ENCODE assay signal across 9 cellular contexts in genomic region chr20:31678389-31679356, GRCh38. TPM values are rescaled to one million over a fixed set of nuclear protein-coding genes. Genes with fewer than 3 reads are reported as not detected.
A peak's percentile ranks its signal among the peaks of the same experiment; 100 is the strongest.
DNase-seq lines count a peak whose midpoint lies in the region; ATAC-seq, FAIRE-seq and TF ChIP-seq lines count a peak whose summit lies in the region.
"Had no signal": no experiment of that assay in that cellular context is flagged by ENCODE, and none has a peak within 500 bp of the region (broad histone marks: within the 10 kb centered on the region; RNA-seq: fewer than 3 reads in every experiment).

No MANE protein-coding gene starts in this region.

- WGBS in H1 (ENCODE audit: extremely low coverage in 1 of 2, insufficient coverage in 1 of 2, insufficient read length in 1 of 2, insufficient replicate concordance in 2 of 2, low coverage in 1 of 2, low lambda C conversion rate in 2 of 2, missing lambda C conversion rate in 1 of 2), 2 experiments, result 90% methylated on average over 9 of the region's 9 CpGs; no CpG with 5 or more reads in 1 of the 2 experiments
- 46 to 62% (median 46%) methylated on average over 9 of the region's 9 CpGs for WGBS in ovary, 3 donors

- H4K5ac ChIP-seq in H1 (ENCODE audit: insufficient read length, low read depth, low read length), result no peak overlapping the region

- no peaks in the 10 kb centered on the region for H3K23me2 ChIP-seq in H1 (ENCODE audit: low read depth, low read length)

- peaks cover 0 to 11% of the 10 kb centered on the region in 2 experiments; a peak in 2 of 4 replicates for H3K79me2 ChIP-seq in H1 (ENCODE audit: control insufficient read depth in 1 of 2, insufficient read depth in 2 of 2, low read length in 2 of 2)

- no peak for ATAC-seq in GM18502 (IDR thresholded peaks at IDR 0.05; ENCODE audit: poor library complexity, unreplicated experiment)

- DNase-seq in EH (ENCODE audit: low read depth) (peak; percentile 67), SJCRH30 (peak; percentile 77 to 82), H1 (ENCODE audit: low read depth in 1 of 2, low spot score in 2 of 2) (no peak), ovary (peak in 3 of 5 donors; percentile 34 to 79 (median 66)), Peyer's patch (no peak), C1 segment of cervical spinal cord (lab: John Stamatoyannopoulos, UW) (no peak), NCI-H146 (lab: John Stamatoyannopoulos, UW) (no peak)

- H3K27me3 ChIP-seq in SJCRH30, result no peaks in the 10 kb centered on the region
- H3K27me3 ChIP-seq in H1 (replicated peaks in 1 of 4; ENCODE audit: control insufficient read depth in 3 of 4, extremely low read depth in 1 of 4, insufficient read depth in 3 of 4, low read length in 3 of 4), result no peaks in the 10 kb centered on the region
- no peaks in the 10 kb centered on the region for H3K27me3 ChIP-seq in ovary
- no peaks in the 10 kb centered on the region for H3K27me3 ChIP-seq in Peyer's patch

- H2AK5ac ChIP-seq in H1 (ENCODE audit: low read depth, low read length), result no peak overlapping the region

- intact Hi-C loops in ovary (cut with DNase I), result no loop called here

- no peak overlapping the region; the same call in none of the 2 replicates for H2BK20ac ChIP-seq in H1 (ENCODE audit: low read length)

- peaks cover 8% of the 10 kb centered on the region; the same call in 1 of the 2 replicates for H3K79me1 ChIP-seq in H1 (ENCODE audit: low read depth, low read length)

- no peak overlapping the region for H3K14ac ChIP-seq in H1 (ENCODE audit: insufficient read length)

- no peak overlapping the region for H4K8ac ChIP-seq in H1 (ENCODE audit: extremely low read depth, insufficient read depth, low read length)

- TF ChIP-seq EP300 in H1 (IDR thresholded peaks at IDR 0.05; ENCODE audit: borderline replicate concordance in 1 of 2, low read depth in 2 of 2, low read length in 2 of 2), result no peak
- no peak for TF ChIP-seq EP300 in ovary (IDR thresholded peaks at IDR 0.05)

- peaks cover 60% of the 10 kb centered on the region for H3K4me1 ChIP-seq in SJCRH30
- peaks cover 3 to 7% (median 6%) of the 10 kb centered on the region in 4 experiments; a peak in 6 of 7 replicates for H3K4me1 ChIP-seq in H1 (replicated peaks in 1 of 4; ENCODE audit: control insufficient read depth in 3 of 4, insufficient read depth in 4 of 4, low read length in 3 of 4)
- peaks cover 35% of the 10 kb centered on the region for H3K4me1 ChIP-seq in ovary (ENCODE audit: insufficient read depth)
- peaks cover 0 to 53% (median 8%) of the 10 kb centered on the region in 4 donors for H3K4me1 ChIP-seq in Peyer's patch

- peaks cover 3% of the 10 kb centered on the region; the same call in 1 of the 2 replicates for H3K36me3 ChIP-seq in SJCRH30
- peaks cover 0 to 2% (median 0%) of the 10 kb centered on the region in 4 experiments; a peak in 3 of 8 replicates for H3K36me3 ChIP-seq in H1 (ENCODE audit: control insufficient read depth in 2 of 4, insufficient read depth in 4 of 4, low read length in 3 of 4)
- H3K36me3 ChIP-seq in ovary, result no peaks in the 10 kb centered on the region
- peaks cover 0 to 30% (median 0%) of the 10 kb centered on the region in 3 donors for H3K36me3 ChIP-seq in Peyer's patch

- peak overlapping the region; percentile 2; the same call in 1 of the 2 replicates for H2BK5ac ChIP-seq in H1 (ENCODE audit: low read depth, low read length)

- no peak overlapping the region for H3K4ac ChIP-seq in H1 (replicated peaks; ENCODE audit: insufficient read length, low read depth, low read length)

- H4K20me1 ChIP-seq in H1 (replicated peaks in 1 of 2; ENCODE audit: control insufficient read depth in 1 of 2, insufficient read depth in 2 of 2, low read length in 2 of 2), result no peaks in the 10 kb centered on the region

- H3K56ac ChIP-seq in H1 (replicated peaks; ENCODE audit: insufficient read length, low read depth, low read length), result no peak overlapping the region

- H3K9me3 ChIP-seq in SJCRH30 (replicated peaks) (no peaks in the 10 kb centered on the region), H1 (ENCODE audit: insufficient read depth in 2 of 2, low read depth in 1 of 2, low read length in 1 of 2) (no peaks in the 10 kb centered on the region), ovary (no peaks in the 10 kb centered on the region), Peyer's patch (no peaks in the 10 kb centered on the region)

- POLR2A ChIA-PET in H1 (lab: Charles Lee; ENCODE audit: partially characterized antibody), result interaction anchor here (0.8 to 1.1 kb wide), 3 partner anchors 12 to 20 kb away, joined by 3 to 4 read pairs (median 3); no protein-coding TSS in a partner anchor

- no peak for FAIRE-seq in H1 (lab: Jason Lieb, UNC)

- H3K4me2 ChIP-seq in H1 (ENCODE audit: insufficient read depth in 1 of 2, low read depth in 2 of 2, low read length in 2 of 2), result no peak overlapping the region

- no peak overlapping the region; a peak in 1 of 7 replicates for H3K9ac ChIP-seq in H1 (replicated peaks in 1 of 4; ENCODE audit: extremely low read depth in 1 of 4, low read depth in 3 of 4, low read length in 3 of 4)

- peak overlapping the region; percentile 18 for H2BK120ac ChIP-seq in H1 (replicated peaks; ENCODE audit: low read depth, low read length)

- no peak for TF ChIP-seq RAD21 in H1 (IDR thresholded peaks at IDR 0.05 in 1 of 2, conservative IDR thresholded peaks at IDR 0.05 in 1 of 2; ENCODE audit: low read depth in 2 of 2, low read length in 2 of 2)

- H2BK15ac ChIP-seq in H1 (ENCODE audit: low read length), result no peak overlapping the region

- no peak overlapping the region for H3K18ac ChIP-seq in H1 (ENCODE audit: extremely low read depth, low read length)

- TF ChIP-seq POLR2A in H1 (IDR thresholded peaks at IDR 0.05; ENCODE audit: control extremely low read depth in 1 of 2, low read depth in 2 of 2, low read length in 2 of 2) (no peak), ovary (IDR thresholded peaks at IDR 0.05) (no peak), Peyer's patch (IDR thresholded peaks at IDR 0.05) (no peak)

- no peak overlapping the region for H2AFZ ChIP-seq in H1 (ENCODE audit: low read length)

- peak overlapping the region; percentile 30 for H4K91ac ChIP-seq in H1 (replicated peaks; ENCODE audit: insufficient read length, low read length)

- H3K4me3 ChIP-seq in SJCRH30, result no peak overlapping the region
- no peak overlapping the region for H3K4me3 ChIP-seq in H1 (ENCODE audit: extremely low read depth in 1 of 4, insufficient read depth in 2 of 4, low read depth in 3 of 4, low read length in 4 of 4)
- no peak overlapping the region for H3K4me3 ChIP-seq in ovary
- no peak overlapping the region for H3K4me3 ChIP-seq in Peyer's patch

- H2BK12ac ChIP-seq in H1 (ENCODE audit: low read depth, low read length), result peak overlapping the region; percentile 83

- no peak overlapping the region for H3K23ac ChIP-seq in H1 (ENCODE audit: insufficient read length)

- TF ChIP-seq CTCF in H1 (IDR thresholded peaks at IDR 0.05; ENCODE audit: control extremely low read depth in 1 of 3, insufficient read depth in 1 of 3, low read depth in 1 of 3, low read length in 3 of 3) (no peak), ovary (IDR thresholded peaks at IDR 0.05) (no peak), Peyer's patch (IDR thresholded peaks at IDR 0.05) (no peak)

- CTCF ChIA-PET in H1 (lab: Charles Lee; ENCODE audit: partially characterized antibody), result interaction anchor here (1.1 to 9.3 kb wide), 6 partner anchors 17 to 45 kb away, joined by 3 to 52 read pairs (median 6); no protein-coding TSS in a partner anchor

- peak overlapping the region; percentile 27; the same call in 1 of the 2 replicates for H3K27ac ChIP-seq in SJCRH30
- 0 out of 2 replicates have a peak overlapping the region, but pooled peaks have one; percentile 15 for H3K27ac ChIP-seq in H1 (ENCODE audit: low read depth, low read length)
- H3K27ac ChIP-seq in ovary, result peak overlapping the region in 1 of 2 donors; percentile 29
- peak overlapping the region in 1 of 4 donors; percentile 10 for H3K27ac ChIP-seq in Peyer's patch

TF ChIP-seq in H1, 55 proteins besides CTCF, POLR2A, EP300 and RAD21 (continues in another document):
- TF ChIP-seq SP1 (IDR thresholded peaks at IDR 0.05; ENCODE audit: low read depth, low read length), result no peak
- TF ChIP-seq RXRA (IDR thresholded peaks at IDR 0.05; ENCODE audit: insufficient read depth, low read depth, low read length), result 0 out of 2 replicates have a peak, but pooled peaks have one; percentile 25
- no peak for TF ChIP-seq E2F6 (IDR thresholded peaks at IDR 0.05)
- peak; percentile 68 for TF ChIP-seq TEAD4 (IDR thresholded peaks at IDR 0.05; ENCODE audit: low read depth, low read length)

RNA-seq across cellular contexts. Expression of gene COX4I2, which starts 41.0 kb away (rescaled TPM):
- not detected in 2 replicates for total RNA-seq in SJCRH30 (2014; rRNA removed; shearing (Covaris generic))
- total RNA-seq in H1 (2021; fragmentation: NEBNext Ultra II Directional; extraction: Animal tissue kit (Norgen Biotek cat#: 25700)), result not detected in 2 replicates
- polyA plus RNA-seq in H1 (2011; rRNA removed) (0.26 and 0.97 TPM in 2 replicates), ovary (1 to 10 TPM; 3.5 to 6.6 TPM)
- polyA plus RNA-seq in H1 (2011; cell fraction: cytosol; rRNA removed), result 0.14 TPM
- polyA plus RNA-seq in H1 (2011; cell fraction: nucleus; rRNA removed), result not detected
- polyA plus RNA-seq in H1 (2012, experiment 1 of 2), result 0.64 TPM in 1 of 4 replicates, not detected in the others
- not detected for polyA plus RNA-seq in H1 (2012, experiment 2 of 2)
- polyA plus RNA-seq in H1 (2013, experiment 1 of 2), result not detected
- not detected for polyA plus RNA-seq in H1 (2013, experiment 2 of 2)
- polyA minus RNA-seq in H1 (2011; rRNA and poly(A)+ RNA removed), result not detected in 2 replicates
- polyA minus RNA-seq in H1 (2011; cell fraction: cytosol; rRNA and poly(A)+ RNA removed), result not detected
- polyA minus RNA-seq in H1 (2011; cell fraction: nucleus; rRNA and poly(A)+ RNA removed), result not detected
- total RNA-seq in ovary (1 to 10 TPM in 6 of 7 donors, not detected in 1; 1.1 to 3.5 (median 2.1) TPM), Peyer's patch (1 to 10 TPM in 1 of 4 donors, not detected in 3; 2.5 TPM)
- total RNA-seq: pulmonary artery endothelial cell had no signal

RNA-seq across cellular contexts. Expression of gene BCL2L1, which starts 44.0 kb away (rescaled TPM):
- total RNA-seq in SJCRH30 (2014; rRNA removed; shearing (Covaris generic)), result 33.1 and 33.4 TPM in 2 replicates
- 64.9 and 66.0 TPM in 2 replicates for total RNA-seq in H1 (2021; fragmentation: NEBNext Ultra II Directional; extraction: Animal tissue kit (Norgen Biotek cat#: 25700))
- 66.1 and 94.4 TPM in 2 replicates for polyA plus RNA-seq in H1 (2011; rRNA removed)
- 78.2 TPM for polyA plus RNA-seq in H1 (2011; cell fraction: cytosol; rRNA removed)
- polyA plus RNA-seq in H1 (2011; cell fraction: nucleus; rRNA removed), result 67.5 TPM
- polyA plus RNA-seq in H1 (2012, experiment 1 of 2), result 69.5 to 76.8 TPM (median 74.9 TPM) in 4 replicates
- 119 TPM for polyA plus RNA-seq in H1 (2012, experiment 2 of 2)
- 36.6 TPM for polyA plus RNA-seq in H1 (2013, experiment 1 of 2)
- polyA plus RNA-seq in H1 (2013, experiment 2 of 2), result 38.8 TPM
- 49.7 and 68.8 TPM in 2 replicates for polyA minus RNA-seq in H1 (2011; rRNA and poly(A)+ RNA removed)
- 46.3 TPM for polyA minus RNA-seq in H1 (2011; cell fraction: cytosol; rRNA and poly(A)+ RNA removed)
- polyA minus RNA-seq in H1 (2011; cell fraction: nucleus; rRNA and poly(A)+ RNA removed), result 57.2 TPM
- 10 to 100 TPM; 21.7 to 65.1 (median 40.4) TPM for total RNA-seq in ovary
- polyA plus RNA-seq in ovary, result 10 to 100 TPM; 31.6 to 35.6 TPM
- 100 to 1,000 TPM in 3 of 4 donors, 10 to 100 TPM in 1; 85.0 to 185 (median 144) TPM for total RNA-seq in Peyer's patch

Comparison
In these comparisons a context has a peak if more than half of its experiments do, and no peak if none do; other contexts are left out.
1. DNase-seq: peak in EH (single experiment), SJCRH30 (2 of 2) and ovary (3 of 5); none in H1 (0 of 2), Peyer's patch (0 of 3), C1 segment of cervical spinal cord (0 of 14) and NCI-H146 (single experiment).